In genomic region chr4:14415146-14415545, GRCh38 we compare ENCODE assay signal across 17 cellular contexts.
DNase-seq lines count a peak whose midpoint lies in the region; ATAC-seq and TF ChIP-seq lines count a peak whose summit lies in the region.
"Had no signal": no experiment of that assay in that cellular context is flagged by ENCODE, and none has a peak within 500 bp of the region (broad histone marks: within the 10 kb centered on the region; RNA-seq: fewer than 3 reads in every experiment).

No MANE protein-coding gene starts in this region.

- no peak for TF ChIP-seq CTCF in A673 (conservative IDR thresholded peaks at IDR 0.05; ENCODE audit: low read depth, low read length)
- no peak for TF ChIP-seq CTCF in brain microvascular endothelial cell (IDR thresholded peaks at IDR 0.05; ENCODE audit: low read depth, low read length, missing control alignments)

- POLR2A ChIA-PET in A673 (lab: Charles Lee; ENCODE audit: low non-redundant PET), result no interaction called here
- POLR2A ChIA-PET in naive thymus-derived CD8-positive, alpha-beta T cell (lab: Charles Lee), result no interaction called here

- no peak overlapping the region for H3K4me3 Mint-ChIP-seq in naive thymus-derived CD8-positive, alpha-beta T cell
- H3K4me3 Mint-ChIP-seq: activated CD4-positive, alpha-beta memory T cell treated with anti-CD3 and anti-CD28 coated beads for 36 hours had no signal

- H3K9me3 Mint-ChIP-seq in naive thymus-derived CD8-positive, alpha-beta T cell, result peaks cover 0 to 5% (median 0%) of the 10 kb centered on the region in 9 donors

- peaks cover 0 to 7% (median 0%) of the 10 kb centered on the region in 5 donors for H3K27me3 Mint-ChIP-seq in naive thymus-derived CD8-positive, alpha-beta T cell
- H3K27me3 Mint-ChIP-seq: activated CD4-positive, alpha-beta memory T cell treated with anti-CD3 and anti-CD28 coated beads for 36 hours had no signal

- no peaks in the 10 kb centered on the region for H3K9me3 ChIP-seq in A673 (ENCODE audit: low read depth, low read length, poor library complexity, severe bottlenecking)
- H3K9me3 ChIP-seq: ascending aorta, spleen had no signal

- no peak for ATAC-seq in naive thymus-derived CD8-positive, alpha-beta T cell
- no peak for ATAC-seq in GM18868 (IDR thresholded peaks at IDR 0.05; ENCODE audit: unreplicated experiment)

- intact Hi-C loops in A673 (cut with micrococcal nuclease; ENCODE audit: unreplicated experiment), result no loop called here

- no peaks in the 10 kb centered on the region for H3K4me1 Mint-ChIP-seq in naive thymus-derived CD8-positive, alpha-beta T cell

- no peak overlapping the region for H3K27ac Mint-ChIP-seq in naive thymus-derived CD8-positive, alpha-beta T cell
- H3K27ac Mint-ChIP-seq: activated CD4-positive, alpha-beta memory T cell treated with anti-CD3 and anti-CD28 coated beads for 36 hours had no signal

- BruUV-seq in A673 (replicated peaks; lab: Mats Ljungman, UMichigan), result no TSS peak

- peak; percentile 49 for DNase-seq in A673 (ENCODE audit: low spot score)
- peak; percentile 56 for DNase-seq in LHCN-M2 (ENCODE audit: low read depth)
- DNase-seq in brain microvascular endothelial cell, result peak; percentile 53
- DNase-seq in islet precursor cell, result peak; percentile 54
- DNase-seq in substantia nigra (lab: John Stamatoyannopoulos, UW), result no peak
- DNase-seq in naive thymus-derived CD8-positive, alpha-beta T cell, result no peak
- DNase-seq in inferior parietal cortex (ENCODE audit: extremely low spot score), result no peak
- DNase-seq: activated CD4-positive, alpha-beta memory T cell treated with anti-CD3 and anti-CD28 coated beads for 36 hours; activated effector memory CD4-positive, alpha-beta T cell treated with Interleukin-2 at 50 U/mL for 16 hours; Karpas-422; NCI-H2081; NCI-H69; nucleus accumbens; spleen had no signal

- no peaks in the 10 kb centered on the region for H3K36me3 Mint-ChIP-seq in naive thymus-derived CD8-positive, alpha-beta T cell
- H3K36me3 Mint-ChIP-seq: activated CD4-positive, alpha-beta memory T cell treated with anti-CD3 and anti-CD28 coated beads for 36 hours had no signal

- no peak overlapping the region for H3K4me3 ChIP-seq in A673 (ENCODE audit: low read depth, low read length, poor library complexity, severe bottlenecking)
- no peak overlapping the region for H3K4me3 ChIP-seq in brain microvascular endothelial cell (ENCODE audit: low read depth, low read length)
- H3K4me3 ChIP-seq: ascending aorta, lung, spleen had no signal

- no peaks in the 10 kb centered on the region for H3K4me1 ChIP-seq in A673 (ENCODE audit: insufficient read depth, low read length, poor library complexity, severe bottlenecking)
- H3K4me1 ChIP-seq: ascending aorta, spleen had no signal

- H3K36me3 ChIP-seq in A673 (ENCODE audit: insufficient read depth, low read length, poor library complexity, severe bottlenecking) (no peaks in the 10 kb centered on the region), brain microvascular endothelial cell (replicated peaks) (no peaks in the 10 kb centered on the region)
- H3K36me3 ChIP-seq: ascending aorta, spleen had no signal

- no peaks in the 10 kb centered on the region for H3K27me3 ChIP-seq in A673 (replicated peaks; ENCODE audit: insufficient read depth, low read depth, low read length, poor library complexity)
- H3K27me3 ChIP-seq in brain microvascular endothelial cell (replicated peaks), result no peaks in the 10 kb centered on the region
- H3K27me3 ChIP-seq: ascending aorta, spleen had no signal

- in situ Hi-C loops in brain microvascular endothelial cell (cut with HindIII; ENCODE audit: low pct_ligation_motif_present, low sequenced_read_pairs), result no loop called here

- CTCF ChIA-PET in A673 (lab: Charles Lee), result no interaction called here

- H3K27ac ChIP-seq in A673 (ENCODE audit: low read depth, low read length, poor library complexity, severe bottlenecking) (no peak overlapping the region), brain microvascular endothelial cell (no peak overlapping the region), substantia nigra (ENCODE audit: low read depth, low read length, poor library complexity, severe bottlenecking) (no peak overlapping the region)
- H3K27ac ChIP-seq: ascending aorta, spleen had no signal

Comparison
In these comparisons a context has a peak if more than half of its experiments do, and no peak if none do; other contexts are left out.
1. DNase-seq: peak in A673 (single experiment), LHCN-M2 (single experiment), brain microvascular endothelial cell (single experiment) and islet precursor cell (single experiment); none in substantia nigra (0 of 49), naive thymus-derived CD8-positive, alpha-beta T cell (0 of 10) and inferior parietal cortex (single experiment).